Comparison of ENCODE assay signal across 13 cellular contexts in genomic region chr7:30247546-30248386, GRCh38. TPM values are rescaled to one million over a fixed set of nuclear protein-coding genes. Genes with fewer than 3 reads are reported as not detected.
DNase-seq lines count a peak whose midpoint lies in the region; ATAC-seq and TF ChIP-seq lines count a peak whose summit lies in the region.
"Had no signal": no experiment of that assay in that cellular context is flagged by ENCODE, and none has a peak within 500 bp of the region (broad histone marks: within the 10 kb centered on the region; RNA-seq: fewer than 3 reads in every experiment).

No MANE protein-coding gene starts in this region.

- DNase-seq in NCI-H2227 (lab: John Stamatoyannopoulos, UW; ENCODE audit: unreplicated experiment), result peak; percentile 19
- no peak for DNase-seq in NCI-H2227 treated with DMSO at 0.1 percent for 48 hours (lab: John Stamatoyannopoulos, UW)
- DNase-seq in NCI-H510A treated with DMSO at 0.1 percent for 48 hours (lab: John Stamatoyannopoulos, UW), result peak; percentile 90
- no peak for DNase-seq in T-helper 1 cell
- DNase-seq in D341Med (ENCODE audit: low spot score), result no peak
- DNase-seq in effector CD8-positive, alpha-beta T cell (lab: John Stamatoyannopoulos, UW), result no peak
- DNase-seq: activated CD4-positive, alpha-beta T cell treated with anti-CD3 and anti-CD28 coated beads for 36 hours; activated T-cell treated with anti-CD3 and anti-CD28 coated beads, Interleukin-2, amount 50 U/mL, for 48 hours; colonic mucosa; SW 1271; upper lobe of left lung had no signal

- H3K27ac Mint-ChIP-seq in brain, result peak overlapping the region; percentile 83 to 98 (median 93)
- H3K27ac Mint-ChIP-seq: activated CD4-positive, alpha-beta T cell treated with anti-CD3 and anti-CD28 coated beads for 36 hours had no signal

- H3K36me3 Mint-ChIP-seq in brain, result no peaks in the 10 kb centered on the region

- TF ChIP-seq CTCF in brain (conservative IDR thresholded peaks at IDR 0.05), result no peak

- H3K27me3 Mint-ChIP-seq in brain, result peaks cover 3% of the 10 kb centered on the region
- H3K27me3 Mint-ChIP-seq: activated CD4-positive, alpha-beta T cell treated with anti-CD3 and anti-CD28 coated beads for 36 hours had no signal

- H3K4me3 Mint-ChIP-seq in brain, result peak overlapping the region in 4 of 5 experiments; percentile 1 to 48 (median 21)
- H3K4me3 Mint-ChIP-seq: activated CD4-positive, alpha-beta T cell treated with anti-CD3 and anti-CD28 coated beads for 36 hours had no signal

- no peak for ATAC-seq in GM21737 (IDR thresholded peaks at IDR 0.05; ENCODE audit: unreplicated experiment)
- ATAC-seq: activated CD4-positive, alpha-beta T cell treated with anti-CD3 and anti-CD28 coated beads for 36 hours had no signal

- peaks cover 0 to 2% (median 0%) of the 10 kb centered on the region in 5 experiments for H3K9me3 Mint-ChIP-seq in brain

- peaks cover 64% of the 10 kb centered on the region for H3K4me1 Mint-ChIP-seq in brain

RNA-seq across cellular contexts. Expression of gene ZNRF2, which starts 36.6 kb away (rescaled TPM):
- polyA plus RNA-seq in brain (ENCODE audit: insufficient read depth, low read depth, low replicate concordance), result 7.9 TPM

Comparison
In these comparisons a context has a peak if more than half of its experiments do, and no peak if none do; other contexts are left out.
1. DNase-seq: peak in NCI-H2227 (single experiment) and NCI-H510A treated with DMSO at 0.1 percent for 48 hours (single experiment); none in NCI-H2227 treated with DMSO at 0.1 percent for 48 hours (single experiment), T-helper 1 cell (0 of 5), D341Med (single experiment) and effector CD8-positive, alpha-beta T cell (single experiment).